In genomic region chr10:60429084-60429849, GRCh38 we compare ENCODE assay signal across 17 cellular contexts. TPM values are rescaled to one million over a fixed set of nuclear protein-coding genes. Genes with fewer than 3 reads are reported as not detected.
DNase-seq lines count a peak whose midpoint lies in the region; ATAC-seq, FAIRE-seq and TF ChIP-seq lines count a peak whose summit lies in the region.
"Had no signal": no experiment of that assay in that cellular context is flagged by ENCODE, and none has a peak within 500 bp of the region (broad histone marks: within the 10 kb centered on the region; RNA-seq: fewer than 3 reads in every experiment).

No MANE protein-coding gene starts in this region.

- H3K4me3 Mint-ChIP-seq in activated CD8-positive, alpha-beta T cell treated with anti-CD3 and anti-CD28 coated beads for 36 hours: no peak overlapping the region
- H3K4me3 Mint-ChIP-seq: activated T-cell treated with anti-CD3 and anti-CD28 coated beads, Interleukin-2, amount 50 U/mL, for 72 hours had no signal

- H3K4me1 ChIP-seq in keratinocyte (ENCODE audit: control insufficient read depth, extremely low read depth, insufficient read depth, low read length) (peaks cover 48% of the 10 kb centered on the region), smooth muscle cell (ENCODE audit: low read depth) (peaks cover 28% of the 10 kb centered on the region)

- no peaks in the 10 kb centered on the region for H3K27me3 Mint-ChIP-seq in activated CD8-positive, alpha-beta T cell treated with anti-CD3 and anti-CD28 coated beads for 36 hours

- CTCF ChIA-PET in activated CD8-positive, alpha-beta T cell treated with anti-CD3 and anti-CD28 coated beads for 36 hours (lab: Charles Lee): interaction anchor here (0.9 kb wide), 1 partner anchor 220 kb away, joined by 5 read pairs; no protein-coding TSS in a partner anchor

- H3F3A ChIP-seq in smooth muscle cell (ENCODE audit: low read depth): peaks cover 9% of the 10 kb centered on the region

- no peaks in the 10 kb centered on the region for H3K4me1 Mint-ChIP-seq in activated CD8-positive, alpha-beta T cell treated with anti-CD3 and anti-CD28 coated beads for 36 hours (ENCODE audit: low read depth)

- DNase-seq in OCI-M1 (lab: John Stamatoyannopoulos, UW) (peak; percentile 40), cerebellar cortex (ENCODE audit: low spot score) (peak; percentile 95), keratinocyte (ENCODE audit: low read depth, low spot score) (no peak), smooth muscle cell (lab: John Stamatoyannopoulos, UW; ENCODE audit: unreplicated experiment) (no peak)
- DNase-seq in activated CD8-positive, alpha-beta T cell treated with anti-CD3 and anti-CD28 coated beads for 36 hours: no peak
- no peak for DNase-seq in activated naive CD4-positive, alpha-beta T cell (lab: John Stamatoyannopoulos, UW)
- DNase-seq: activated CD4-positive, alpha-beta T cell treated with anti-CD3 and anti-CD28 coated beads, Interleukin-2, amount 50 U/mL, for 1 hour; activated T-cell treated with anti-CD3 and anti-CD28 coated beads, Interleukin-2, amount 50 U/mL, for 72 hours; adrenal gland; DMS79; H7; NCI-H1417 treated with DMSO at 0.1 percent for 48 hours; nucleus accumbens; stimulated activated naive CD8-positive, alpha-beta T cell treated with anti-CD3 and anti-CD28 coated beads, Interleukin-15, Interleukin-2, amounts not matched to agents 100 U/mL and 50 U/mL, for 24 hours had no signal

- FAIRE-seq in keratinocyte (lab: Jason Lieb, UNC): no peak

- peak overlapping the region; percentile 19 for H3K4me2 ChIP-seq in keratinocyte (ENCODE audit: control insufficient read depth, extremely low read depth, insufficient read depth, low read depth, low read length)
- H3K4me2 ChIP-seq in smooth muscle cell: peak overlapping the region; percentile 65

- H3K27me3 ChIP-seq in keratinocyte (ENCODE audit: control insufficient read depth, extremely low read depth, insufficient read depth, low read length): no peaks in the 10 kb centered on the region
- H3K27me3 ChIP-seq in smooth muscle cell (ENCODE audit: low read depth): no peaks in the 10 kb centered on the region
- H3K27me3 ChIP-seq: adrenal gland, SJSA1, vagina had no signal

- no peaks in the 10 kb centered on the region for H3K36me3 ChIP-seq in keratinocyte (ENCODE audit: control insufficient read depth in 2 of 2, extremely low read depth in 1 of 2, insufficient read depth in 2 of 2, low read length in 2 of 2)
- H3K36me3 ChIP-seq in smooth muscle cell (ENCODE audit: low read depth): no peaks in the 10 kb centered on the region
- H3K36me3 ChIP-seq: adrenal gland, SJSA1, vagina had no signal

- POLR2A ChIA-PET in activated CD8-positive, alpha-beta T cell treated with anti-CD3 and anti-CD28 coated beads for 36 hours (lab: Charles Lee): no interaction called here

- H3K9me3 ChIP-seq in keratinocyte (ENCODE audit: control insufficient read depth, low read depth, low read length) (no peaks in the 10 kb centered on the region), smooth muscle cell (replicated peaks; ENCODE audit: low read depth) (no peaks in the 10 kb centered on the region)
- H3K9me3 ChIP-seq: adrenal gland, SJSA1, vagina had no signal

- no peaks in the 10 kb centered on the region for H3K36me3 Mint-ChIP-seq in activated CD8-positive, alpha-beta T cell treated with anti-CD3 and anti-CD28 coated beads for 36 hours (ENCODE audit: low read depth)

- dilution Hi-C loops in keratinocyte (cut with MboI; ENCODE audit: extremely low pct_ligation_motif_present, low sequenced_read_pairs): loop anchor here (25.0 kb wide), 1 partner anchor 317 kb away; no protein-coding TSS in a partner anchor

- intact Hi-C loops in activated CD8-positive, alpha-beta T cell treated with anti-CD3 and anti-CD28 coated beads for 36 hours (cut with micrococcal nuclease): no loop called here

- 80% methylated on average over 2 of the region's 2 CpGs for WGBS in smooth muscle cell (ENCODE audit: low lambda C conversion rate)

- H3K79me2 ChIP-seq in keratinocyte (ENCODE audit: control insufficient read depth, insufficient read depth, low read length) (no peaks in the 10 kb centered on the region), smooth muscle cell (ENCODE audit: low read depth) (no peaks in the 10 kb centered on the region)

- no peaks in the 10 kb centered on the region for H4K20me1 ChIP-seq in keratinocyte (ENCODE audit: control insufficient read depth, extremely low read depth, insufficient read depth, low read length)
- H4K20me1 ChIP-seq in smooth muscle cell (ENCODE audit: low read depth): no peaks in the 10 kb centered on the region

- no peak for ATAC-seq in activated CD8-positive, alpha-beta T cell treated with anti-CD3 and anti-CD28 coated beads for 36 hours
- ATAC-seq in HG02678 (IDR thresholded peaks at IDR 0.05; ENCODE audit: unreplicated experiment): no peak
- ATAC-seq: activated T-cell treated with anti-CD3 and anti-CD28 coated beads, Interleukin-2, amount 50 U/mL, for 72 hours; stimulated activated naive CD8-positive, alpha-beta T cell treated with anti-CD3 and anti-CD28 coated beads, Interleukin-15, Interleukin-2, amounts not matched to agents 100 U/mL and 50 U/mL, for 24 hours had no signal

- peak overlapping the region; percentile 17 for H3K27ac ChIP-seq in keratinocyte (ENCODE audit: control insufficient read depth, insufficient read depth, low read length)
- peak overlapping the region; percentile 55 for H3K27ac ChIP-seq in smooth muscle cell (ENCODE audit: low read depth)
- H3K27ac ChIP-seq: adrenal gland, SJSA1, vagina had no signal

- no peaks in the 10 kb centered on the region for H3K9me1 ChIP-seq in keratinocyte (ENCODE audit: control insufficient read depth, extremely low read depth, insufficient read depth, low read length)

- H3K9ac ChIP-seq in keratinocyte (ENCODE audit: control insufficient read depth, extremely low read depth, insufficient read depth, low read length): no peak overlapping the region
- peak overlapping the region; percentile 16 for H3K9ac ChIP-seq in smooth muscle cell (ENCODE audit: low read depth)

- no peak overlapping the region for H2AFZ ChIP-seq in keratinocyte (ENCODE audit: control insufficient read depth, low read length)
- peak overlapping the region; percentile 61 for H2AFZ ChIP-seq in smooth muscle cell (ENCODE audit: low read depth)

- TF ChIP-seq CTCF in keratinocyte (optimal IDR thresholded peaks at IDR 0.05 in 1 of 3, IDR thresholded peaks at IDR 0.05 in 1 of 3, conservative IDR thresholded peaks at IDR 0.05 in 1 of 3; ENCODE audit: extremely low read depth in 1 of 3, insufficient read depth in 2 of 3, low read length in 3 of 3) (no peak), smooth muscle cell (IDR thresholded peaks at IDR 0.05; ENCODE audit: borderline replicate concordance, insufficient read depth, poor library complexity, severe bottlenecking) (no peak)
- TF ChIP-seq CTCF in activated CD8-positive, alpha-beta T cell treated with anti-CD3 and anti-CD28 coated beads for 36 hours (IDR thresholded peaks at IDR 0.05): no peak

- peak overlapping the region in 1 of 3 experiments; percentile 12 for H3K4me3 ChIP-seq in keratinocyte (ENCODE audit: control insufficient read depth in 2 of 3, extremely low read depth in 1 of 3, insufficient read depth in 2 of 3, low read depth in 1 of 3, low read length in 3 of 3)
- H3K4me3 ChIP-seq in smooth muscle cell: no peak overlapping the region
- H3K4me3 ChIP-seq: adrenal gland, SJSA1, vagina had no signal

- no peak overlapping the region for H3K27ac Mint-ChIP-seq in activated CD8-positive, alpha-beta T cell treated with anti-CD3 and anti-CD28 coated beads for 36 hours
- H3K27ac Mint-ChIP-seq: activated T-cell treated with anti-CD3 and anti-CD28 coated beads, Interleukin-2, amount 50 U/mL, for 72 hours had no signal

- no peaks in the 10 kb centered on the region for H3K9me3 Mint-ChIP-seq in activated CD8-positive, alpha-beta T cell treated with anti-CD3 and anti-CD28 coated beads for 36 hours
- H3K9me3 Mint-ChIP-seq: activated T-cell treated with anti-CD3 and anti-CD28 coated beads, Interleukin-2, amount 50 U/mL, for 72 hours had no signal

RNA-seq across cellular contexts. Expression of gene ANK3, which starts 39.6 kb away (rescaled TPM):
- 8.2 to 9.1 TPM (median 8.3 TPM) in 3 replicates for polyA plus RNA-seq in keratinocyte
- polyA plus RNA-seq in keratinocyte (2011; ENCODE audit: low read depth): 24.9 TPM
- 4.8 and 8.0 TPM in 2 replicates for polyA plus RNA-seq in keratinocyte (2011; cell fraction: cytosol; rRNA removed)
- 11.4 and 14.2 TPM in 2 replicates for polyA plus RNA-seq in keratinocyte (2011; cell fraction: nucleus; rRNA removed)
- polyA plus RNA-seq in keratinocyte (2012; ENCODE audit: low replicate concordance): 5.9 and 7.2 TPM in 2 replicates
- polyA minus RNA-seq in keratinocyte: 8.6 to 32.0 TPM (median 27.7 TPM) in 3 replicates
- polyA minus RNA-seq in keratinocyte (2011; cell fraction: cytosol; rRNA and poly(A)+ RNA removed): 9.8 TPM
- 23.5 and 49.6 TPM in 2 replicates for polyA minus RNA-seq in keratinocyte (2011; cell fraction: nucleus; rRNA and poly(A)+ RNA removed)
- total RNA-seq in smooth muscle cell: 85.5 and 86.4 TPM in 2 replicates
- polyA plus RNA-seq in smooth muscle cell: 28.2 and 41.2 TPM in 2 replicates
- 10 to 100 TPM; 10.3 to 12.0 TPM for total RNA-seq in activated CD8-positive, alpha-beta T cell treated with anti-CD3 and anti-CD28 coated beads for 36 hours

Comparison
In these comparisons a context has a peak if more than half of its experiments do, and no peak if none do; other contexts are left out.
1. DNase-seq: peak in OCI-M1 (single experiment) and cerebellar cortex (single experiment); none in keratinocyte (single experiment), smooth muscle cell (single experiment), activated CD8-positive, alpha-beta T cell treated with anti-CD3 and anti-CD28 coated beads for 36 hours (single experiment) and activated naive CD4-positive, alpha-beta T cell (0 of 4).